In genomic region chr4:74367656-74368055, GRCh38 we compare ENCODE assay signal across 16 cellular contexts. TPM values are rescaled to one million over a fixed set of nuclear protein-coding genes. Genes with fewer than 3 reads are reported as not detected.
"Had no signal": no experiment of that assay in that cellular context is flagged by ENCODE, and none has a peak within 500 bp of the region (broad histone marks: within the 10 kb centered on the region; RNA-seq: fewer than 3 reads in every experiment).

No MANE protein-coding gene starts in this region.

- H3K36me3 ChIP-seq: upper lobe of left lung had no signal

- ATAC-seq: activated CD4-positive, CD25-positive, alpha-beta regulatory T cell treated with anti-CD3 and anti-CD28 coated beads, Interleukin-2, amount 50 U/mL, for 24 hours; activated CD8-positive, alpha-beta memory T cell treated with anti-CD3 and anti-CD28 coated beads, Interleukin-2, amount 10 ng/mL, durations not matched to agents 7 days and 5 days; natural killer cell; sciatic nerve had no signal

- H3K9me3 ChIP-seq: upper lobe of left lung had no signal

- H3K27ac ChIP-seq: upper lobe of left lung had no signal

- H3K4me3 ChIP-seq: lung, upper lobe of left lung had no signal

- DNase-seq: activated CD4-positive, alpha-beta T cell treated with anti-CD3 and anti-CD28 coated beads, Interleukin-2, amount 50 U/mL, for 4 hours; activated CD8-positive, alpha-beta memory T cell treated with anti-CD3 and anti-CD28 coated beads, Interleukin-2, amount 10 ng/mL, durations not matched to agents 7 days and 5 days; activated gamma-delta T cell; activated T-cell treated with anti-CD3 and anti-CD28 coated beads, Interleukin-2, amount 50 U/mL, for 48 hours; amygdala; hippocampal formation; natural killer cell; stimulated activated CD4-positive, alpha-beta T cell treated with anti-CD3 and anti-CD28 coated beads, Interleukin-2, amount 100 ng/mL, for 24 hours; stimulated activated naive CD4-positive, alpha-beta T cell treated with Interleukin-2 at 50 U/mL for 16 hours; upper lobe of left lung had no signal

RNA-seq across cellular contexts. Expression of gene EREG, which starts 2.7 kb away (rescaled TPM):
- total RNA-seq: activated CD8-positive, alpha-beta memory T cell treated with anti-CD3 and anti-CD28 coated beads, Interleukin-2, amount 10 ng/mL, durations not matched to agents 7 days and 5 days; chondrocyte had no signal

RNA-seq across cellular contexts. Expression of gene EPGN, which starts 59.4 kb away (rescaled TPM):
- total RNA-seq: activated CD8-positive, alpha-beta memory T cell treated with anti-CD3 and anti-CD28 coated beads, Interleukin-2, amount 10 ng/mL, durations not matched to agents 7 days and 5 days; mucosa of gallbladder; natural killer cell; posterior vena cava had no signal
